In genomic region chr1:172532700-172533510, GRCh38 we compare ENCODE assay signal across 8 cellular contexts. TPM values are rescaled to one million over a fixed set of nuclear protein-coding genes. Genes with fewer than 3 reads are reported as not detected.
DNase-seq lines count a peak whose midpoint lies in the region; TF ChIP-seq lines count a peak whose summit lies in the region.

Gene SUCO (plus strand): TSS chr1:172533150. CDS start chr1:172533436, 286 bp downstream.

- H3K9me3 Mint-ChIP-seq in nephron = no peaks in the 10 kb centered on the region
- no peaks in the 10 kb centered on the region for H3K9me3 Mint-ChIP-seq in stimulated activated naive CD8-positive, alpha-beta T cell treated with anti-CD3 and anti-CD28 coated beads, Interleukin-15, Interleukin-2, amounts not matched to agents 100 ng/mL and 50 ng/mL, for 24 hours

- H3K27ac Mint-ChIP-seq in nephron = peak within 1 kb of the TSS; percentile 98 to 99 (median 99)
- peak within 1 kb of the TSS; percentile 99 for H3K27ac Mint-ChIP-seq in stimulated activated naive CD8-positive, alpha-beta T cell treated with anti-CD3 and anti-CD28 coated beads, Interleukin-15, Interleukin-2, amounts not matched to agents 100 ng/mL and 50 ng/mL, for 24 hours

- H3K27me3 ChIP-seq in H7 (ENCODE audit: control insufficient read depth, insufficient read depth, low read length) = no peaks in the 10 kb centered on the region; the same call in 1 of the 2 replicates

- H3K36me3 Mint-ChIP-seq in nephron (ENCODE audit: low read depth) = no peaks in the 10 kb centered on the region
- H3K36me3 Mint-ChIP-seq in stimulated activated naive CD8-positive, alpha-beta T cell treated with anti-CD3 and anti-CD28 coated beads, Interleukin-15, Interleukin-2, amounts not matched to agents 100 ng/mL and 50 ng/mL, for 24 hours (ENCODE audit: low read depth) = peaks cover 3% of the 10 kb centered on the region

- H3K27me3 Mint-ChIP-seq in nephron (ENCODE audit: low read depth) = no peaks in the 10 kb centered on the region
- no peaks in the 10 kb centered on the region for H3K27me3 Mint-ChIP-seq in stimulated activated naive CD8-positive, alpha-beta T cell treated with anti-CD3 and anti-CD28 coated beads, Interleukin-15, Interleukin-2, amounts not matched to agents 100 ng/mL and 50 ng/mL, for 24 hours

- peak within 1 kb of the TSS; percentile 93 to 96 (median 96) for H3K4me3 Mint-ChIP-seq in nephron
- H3K4me3 Mint-ChIP-seq in stimulated activated naive CD8-positive, alpha-beta T cell treated with anti-CD3 and anti-CD28 coated beads, Interleukin-15, Interleukin-2, amounts not matched to agents 100 ng/mL and 50 ng/mL, for 24 hours = peak within 1 kb of the TSS; percentile 90

- peak; percentile 13 for TF ChIP-seq CTCF in fibroblast of pulmonary artery (IDR thresholded peaks at IDR 0.05; ENCODE audit: low read length, missing control alignments)
- peak in 2 of 3 experiments; percentile 9 to 41 for TF ChIP-seq CTCF in nephron (IDR thresholded peaks at IDR 0.05; ENCODE audit: unreplicated experiment in 3 of 3)

- H3K4me1 Mint-ChIP-seq in nephron = peaks cover 40% of the 10 kb centered on the region
- H3K4me1 Mint-ChIP-seq in stimulated activated naive CD8-positive, alpha-beta T cell treated with anti-CD3 and anti-CD28 coated beads, Interleukin-15, Interleukin-2, amounts not matched to agents 100 ng/mL and 50 ng/mL, for 24 hours (ENCODE audit: low read depth) = peaks cover 52% of the 10 kb centered on the region

- peak within 1 kb of the TSS; percentile 93 for H3K4me3 ChIP-seq in H7 (ENCODE audit: insufficient read depth, low read depth, low read length)
- H3K4me3 ChIP-seq in fibroblast of pulmonary artery (replicated peaks; ENCODE audit: low read depth, low read length) = peak within 1 kb of the TSS; percentile 87

- no peaks in the 10 kb centered on the region for H3K36me3 ChIP-seq in H7 (replicated peaks; ENCODE audit: control insufficient read depth, insufficient read depth, low read length)

- DNase-seq in ELF-1 (ENCODE audit: low read depth, low spot score) (peak; percentile 100), H7 (peak; percentile 95), M059J (ENCODE audit: low read depth) (peak; percentile 99), SHP77 (lab: John Stamatoyannopoulos, UW) (peak; percentile 97), fibroblast of pulmonary artery (ENCODE audit: low read depth) (peak; percentile 99)
- peak; percentile 100 for DNase-seq in activated effector memory CD4-positive, alpha-beta T cell treated with Interleukin-2 at 50 U/mL for 16 hours

RNA-seq across cellular contexts. Expression of gene SUCO, which starts in this region (rescaled TPM):
- total RNA-seq in H7 (2014; rRNA removed; shearing (Covaris generic)) = 32.7 and 44.7 TPM in 2 replicates
- total RNA-seq in M059J (2014; rRNA removed; shearing (Covaris generic)) = 38.0 and 44.1 TPM in 2 replicates

Comparison
In these comparisons a context has a peak if more than half of its experiments do, and no peak if none do; other contexts are left out.
1. Peak in every context shown above with its lines: DNase-seq and H3K4me3 ChIP-seq.